Comparison of ENCODE assay signal across 10 cellular contexts in the genomic region with DNA sequence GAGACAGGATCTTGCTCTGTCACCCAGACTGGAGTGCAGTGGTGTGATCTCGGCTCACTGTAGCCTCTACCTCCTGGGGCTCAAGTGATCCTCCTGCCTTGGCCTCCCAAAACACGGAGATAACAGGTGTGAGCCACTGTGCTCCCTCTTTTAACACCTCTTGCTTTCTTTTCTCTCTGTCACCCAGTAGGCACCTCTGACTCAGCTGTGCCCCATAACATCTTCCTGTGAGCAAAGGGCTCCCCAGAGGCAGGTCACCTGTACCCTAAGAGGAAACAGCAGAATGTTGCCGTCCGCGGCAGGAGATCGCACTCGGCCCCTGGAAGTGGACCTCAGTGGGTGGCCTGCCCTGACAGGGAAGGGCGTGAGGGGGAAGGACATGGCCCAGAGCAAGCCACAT. TPM values are rescaled to one million over a fixed set of nuclear protein-coding genes. Genes with fewer than 3 reads are reported as not detected.
DNase-seq lines count a peak whose midpoint lies in the region; ATAC-seq, FAIRE-seq and TF ChIP-seq lines count a peak whose summit lies in the region.
"Had no signal": no experiment of that assay in that cellular context is flagged by ENCODE, and none has a peak within 500 bp of the region (broad histone marks: within the 10 kb centered on the region; RNA-seq: fewer than 3 reads in every experiment).

No MANE protein-coding gene starts in this region.

- TF ChIP-seq CTCF in brain (conservative IDR thresholded peaks at IDR 0.05), result no peak

- H3K36me3 Mint-ChIP-seq in activated CD4-positive, alpha-beta T cell treated with anti-CD3 and anti-CD28 coated beads, Interleukin-2, amount 10 ng/mL, durations not matched to agents 7 days and 5 days (ENCODE audit: low read depth), result peaks cover 37% of the 10 kb centered on the region
- H3K36me3 Mint-ChIP-seq in brain, result peaks cover 5% of the 10 kb centered on the region

- FAIRE-seq in GM19239 (lab: Jason Lieb, UNC), result peak; percentile 80

- peak overlapping the region; percentile 96 for H3K27ac Mint-ChIP-seq in activated CD4-positive, alpha-beta T cell treated with anti-CD3 and anti-CD28 coated beads, Interleukin-2, amount 10 ng/mL, durations not matched to agents 7 days and 5 days
- peak overlapping the region in 3 of 5 experiments; percentile 26 to 71 (median 50) for H3K27ac Mint-ChIP-seq in brain

- no peak for DNase-seq in GM19239 (ENCODE audit: insufficient read length, low spot score)
- DNase-seq in activated CD4-positive, alpha-beta T cell treated with anti-CD3 and anti-CD28 coated beads, Interleukin-2, amount 10 ng/mL, durations not matched to agents 7 days and 5 days, result peak; percentile 51
- DNase-seq in stimulated activated CD4-positive, alpha-beta T cell treated with anti-CD3 and anti-CD28 coated beads, Interleukin-2, amount 100 ng/mL, for 4 hours (ENCODE audit: low read depth), result peak; percentile 27
- DNase-seq in pons (ENCODE audit: low spot score), result no peak
- DNase-seq in NCI-H1436 treated with DMSO at 0.1 percent for 48 hours (lab: John Stamatoyannopoulos, UW), result no peak
- DNase-seq: C1 segment of cervical spinal cord, NCI-H187 had no signal

- ATAC-seq in HG03521 (IDR thresholded peaks at IDR 0.05; ENCODE audit: unreplicated experiment) (no peak), GM21515 (IDR thresholded peaks at IDR 0.05; ENCODE audit: unreplicated experiment) (no peak)

- H3K4me3 Mint-ChIP-seq in activated CD4-positive, alpha-beta T cell treated with anti-CD3 and anti-CD28 coated beads, Interleukin-2, amount 10 ng/mL, durations not matched to agents 7 days and 5 days, result peak overlapping the region; percentile 98
- no peak overlapping the region for H3K4me3 Mint-ChIP-seq in brain

- POLR2A ChIA-PET in activated CD4-positive, alpha-beta T cell treated with anti-CD3 and anti-CD28 coated beads, Interleukin-2, amount 10 ng/mL, durations not matched to agents 7 days and 5 days (lab: Charles Lee), result interaction anchor here (0.5 to 0.6 kb wide), 2 partner anchors 52 to 547 kb away, joined by 5 to 6 read pairs; no protein-coding TSS in a partner anchor

- H3K4me1 Mint-ChIP-seq in activated CD4-positive, alpha-beta T cell treated with anti-CD3 and anti-CD28 coated beads, Interleukin-2, amount 10 ng/mL, durations not matched to agents 7 days and 5 days, result peaks cover 62% of the 10 kb centered on the region
- peaks cover 13% of the 10 kb centered on the region for H3K4me1 Mint-ChIP-seq in brain

- H3K9me3 Mint-ChIP-seq in activated CD4-positive, alpha-beta T cell treated with anti-CD3 and anti-CD28 coated beads, Interleukin-2, amount 10 ng/mL, durations not matched to agents 7 days and 5 days, result no peaks in the 10 kb centered on the region
- peaks cover 0 to 1% (median 0%) of the 10 kb centered on the region in 5 experiments for H3K9me3 Mint-ChIP-seq in brain

- CTCF ChIA-PET in activated CD4-positive, alpha-beta T cell treated with anti-CD3 and anti-CD28 coated beads, Interleukin-2, amount 10 ng/mL, durations not matched to agents 7 days and 5 days (lab: Charles Lee), result interaction anchor here (1.0 kb wide), 1 partner anchor 27 kb away, joined by 3 read pairs; no protein-coding TSS in a partner anchor

- no peaks in the 10 kb centered on the region for H3K27me3 Mint-ChIP-seq in activated CD4-positive, alpha-beta T cell treated with anti-CD3 and anti-CD28 coated beads, Interleukin-2, amount 10 ng/mL, durations not matched to agents 7 days and 5 days
- H3K27me3 Mint-ChIP-seq in brain, result peaks cover 3% of the 10 kb centered on the region

RNA-seq across cellular contexts. Expression of gene NLRC3, which starts 0.9 kb away (rescaled TPM):
- total RNA-seq in activated CD4-positive, alpha-beta T cell treated with anti-CD3 and anti-CD28 coated beads, Interleukin-2, amount 10 ng/mL, durations not matched to agents 7 days and 5 days, result 10 to 100 TPM; 80.7 to 98.7 TPM
- 0.14 TPM for polyA plus RNA-seq in brain (ENCODE audit: insufficient read depth, low read depth, low replicate concordance)

RNA-seq across cellular contexts. Expression of gene SLX4, which starts 33.3 kb away (rescaled TPM):
- total RNA-seq in activated CD4-positive, alpha-beta T cell treated with anti-CD3 and anti-CD28 coated beads, Interleukin-2, amount 10 ng/mL, durations not matched to agents 7 days and 5 days, result 10 to 100 TPM; 13.2 to 13.8 TPM
- 6.3 TPM for polyA plus RNA-seq in brain (ENCODE audit: insufficient read depth, low read depth, low replicate concordance)

Comparison
In these comparisons a context has a peak if more than half of its experiments do, and no peak if none do; other contexts are left out.
1. DNase-seq: peak in activated CD4-positive, alpha-beta T cell treated with anti-CD3 and anti-CD28 coated beads, Interleukin-2, amount 10 ng/mL, durations not matched to agents 7 days and 5 days (single experiment) and stimulated activated CD4-positive, alpha-beta T cell treated with anti-CD3 and anti-CD28 coated beads, Interleukin-2, amount 100 ng/mL, for 4 hours (single experiment); none in GM19239 (single experiment), pons (single experiment) and NCI-H1436 treated with DMSO at 0.1 percent for 48 hours (single experiment).